ENCODE assay signal across 14 cellular contexts in the genomic region with DNA sequence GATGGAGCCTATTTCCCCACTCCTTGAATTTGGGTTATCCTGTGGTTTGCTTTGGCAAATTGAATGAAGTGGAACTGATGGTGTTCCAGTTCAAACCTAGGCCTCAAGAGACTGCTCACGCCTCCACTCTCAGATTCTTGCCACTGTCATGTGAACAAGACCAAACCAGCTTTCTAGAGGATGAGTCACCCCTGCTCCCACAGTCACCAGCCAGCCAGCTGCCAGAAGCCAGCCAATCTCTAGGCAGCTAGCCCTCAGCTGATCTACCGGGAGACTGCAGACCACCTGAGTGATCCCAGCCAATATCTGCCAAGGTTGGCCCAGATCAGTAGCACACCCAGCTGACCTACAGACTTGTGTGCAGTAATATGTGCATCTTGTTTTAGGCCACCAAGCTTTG.
DNase-seq lines count a peak whose midpoint lies in the region; ATAC-seq, FAIRE-seq and TF ChIP-seq lines count a peak whose summit lies in the region.
"Had no signal": no experiment of that assay in that cellular context is flagged by ENCODE, and none has a peak within 500 bp of the region (broad histone marks: within the 10 kb centered on the region; RNA-seq: fewer than 3 reads in every experiment).

No MANE protein-coding gene starts in this region.

- no peak overlapping the region for H3K4me3 Mint-ChIP-seq in H9
- H3K4me3 Mint-ChIP-seq: CD14-positive monocyte, neural crest cell had no signal

- H3K9me3 Mint-ChIP-seq in H9, result no peaks in the 10 kb centered on the region
- H3K9me3 Mint-ChIP-seq: neural crest cell had no signal

- intact Hi-C loops in head of caudate nucleus (cut with DNase I), result no loop called here
- intact Hi-C loops in pancreas (cut with DNase I), result no loop called here

- H3K36me3 Mint-ChIP-seq in H9 (ENCODE audit: insufficient read depth in 1 of 3, low read depth in 3 of 3), result no peaks in the 10 kb centered on the region
- H3K36me3 Mint-ChIP-seq: CD14-positive monocyte had no signal

- no peak overlapping the region for H3K9ac ChIP-seq in H9 (ENCODE audit: extremely low read depth, insufficient read length, low read length)

- no CpG with 5 or more reads among the region's 2 CpGs for WGBS in H9 (ENCODE audit: extremely low coverage, insufficient read length, low lambda C conversion rate)
- 90 to 94% methylated on average over 2 of the region's 2 CpGs for WGBS in pancreas, 2 donors

- H3K36me3 ChIP-seq in RWPE2 (ENCODE audit: low read depth) (no peaks in the 10 kb centered on the region), pancreas (no peaks in the 10 kb centered on the region)

- no peak overlapping the region for H3K4me2 ChIP-seq in H9 (ENCODE audit: insufficient read depth, insufficient read length, low read length)

- no peak overlapping the region for H3K56ac ChIP-seq in H9 (ENCODE audit: insufficient read length, low read depth, low read length)

- H3K14ac ChIP-seq in H9 (ENCODE audit: insufficient read depth, low read length), result peak overlapping the region; percentile 65; the same call in 1 of the 2 replicates

- no peak overlapping the region for H4K5ac ChIP-seq in H9 (ENCODE audit: insufficient read length, low read depth, low read length)

- no peak overlapping the region for H4K8ac ChIP-seq in H9 (replicated peaks; ENCODE audit: insufficient read length, low read depth, low read length)

- H3K27me3 ChIP-seq in H9 (ENCODE audit: insufficient read depth, low read length) (no peaks in the 10 kb centered on the region), RWPE2 (ENCODE audit: insufficient read depth, poor library complexity, severe bottlenecking) (no peaks in the 10 kb centered on the region), pancreas (no peaks in the 10 kb centered on the region)

- DNase-seq in Ammon's horn (ENCODE audit: low spot score) (peak; percentile 41), H9 (no peak), RWPE2 (ENCODE audit: low spot score) (no peak), head of caudate nucleus (peak in 29 of 42 donors; percentile 8 to 75 (median 42)), activated T-cell treated with anti-CD3 and anti-CD28 coated beads for 4 hours (no peak), NCI-H226 (no peak), pancreas (no peak)
- DNase-seq: activated CD4-positive, alpha-beta T cell treated with anti-CD3 and anti-CD28 coated beads, Interleukin-2, amount 50 U/mL, for 48 hours; kidney had no signal

- H3K27ac Mint-ChIP-seq in H9, result no peak overlapping the region
- H3K27ac Mint-ChIP-seq: CD14-positive monocyte had no signal

- H4K91ac ChIP-seq in H9 (ENCODE audit: insufficient read length, low read depth, low read length), result no peak overlapping the region

- no peak overlapping the region for H2AK5ac ChIP-seq in H9 (ENCODE audit: insufficient read length, low read length)

- no peaks in the 10 kb centered on the region for H4K20me1 ChIP-seq in H9 (ENCODE audit: control insufficient read depth, insufficient read depth, insufficient read length)

- no peak overlapping the region for H3K18ac ChIP-seq in H9 (ENCODE audit: insufficient read length, low read depth, low read length)

- H3K27ac ChIP-seq in H9 (ENCODE audit: insufficient read length, low read depth, low read length), result no peak overlapping the region
- no peak overlapping the region for H3K27ac ChIP-seq in RWPE2 (ENCODE audit: poor library complexity, severe bottlenecking)
- no peak overlapping the region for H3K27ac ChIP-seq in pancreas

- H2BK15ac ChIP-seq in H9 (ENCODE audit: low read depth, low read length), result no peak overlapping the region

- H2AFZ ChIP-seq in H9 (ENCODE audit: low read length), result no peak overlapping the region

- no peaks in the 10 kb centered on the region for H3K23me2 ChIP-seq in H9 (ENCODE audit: insufficient read length, low read depth, low read length, poor library complexity, severe bottlenecking)

- H3T11ph ChIP-seq in H9 (ENCODE audit: low read length), result no peak overlapping the region

- no peaks in the 10 kb centered on the region for H3K79me2 ChIP-seq in H9 (ENCODE audit: insufficient read depth, low read length)

- no peak overlapping the region for H2BK20ac ChIP-seq in H9 (ENCODE audit: low read depth, low read length, poor library complexity, severe bottlenecking)

- ATAC-seq in RWPE2 (ENCODE audit: low read depth), result peak; percentile 61; the same call in 2 of the 3 replicates
- ATAC-seq in HG03439 (IDR thresholded peaks at IDR 0.05; ENCODE audit: unreplicated experiment), result no peak
- ATAC-seq in pancreas, result no peak
- ATAC-seq: Right ventricle myocardium inferior had no signal

- no peaks in the 10 kb centered on the region for H3K27me3 Mint-ChIP-seq in H9 (ENCODE audit: low read depth)

- no peak overlapping the region for H3K23ac ChIP-seq in H9 (ENCODE audit: insufficient read length, low read depth, low read length)

- no peak for FAIRE-seq in pancreas (lab: Jason Lieb, UNC)
- FAIRE-seq: GM12891, kidney had no signal

- no peak for TF ChIP-seq CTCF in H9 (conservative IDR thresholded peaks at IDR 0.05)
- no peak for TF ChIP-seq CTCF in RWPE2 (IDR thresholded peaks at IDR 0.05; ENCODE audit: poor library complexity, severe bottlenecking)
- TF ChIP-seq CTCF in pancreas (IDR thresholded peaks at IDR 0.05), result no peak

- H2BK120ac ChIP-seq in H9 (ENCODE audit: low read depth, low read length, poor library complexity, severe bottlenecking), result no peak overlapping the region

- H3K9me3 ChIP-seq in H9 (ENCODE audit: control insufficient read depth, low read depth, low read length) (no peaks in the 10 kb centered on the region), RWPE2 (ENCODE audit: severe bottlenecking) (no peaks in the 10 kb centered on the region), pancreas (no peaks in the 10 kb centered on the region)

- no peak overlapping the region for H3K4ac ChIP-seq in H9 (ENCODE audit: low read depth, low read length)

- H2BK12ac ChIP-seq in H9 (ENCODE audit: insufficient read length, low read depth, low read length), result no peak overlapping the region

- no peak overlapping the region for H2BK5ac ChIP-seq in H9 (ENCODE audit: insufficient read length, low read length)

- H3K4me1 Mint-ChIP-seq in H9, result peaks cover 36 to 42% of the 10 kb centered on the region in 2 experiments
- H3K4me1 Mint-ChIP-seq: CD14-positive monocyte had no signal

- no peak overlapping the region for H3K4me3 ChIP-seq in RWPE2 (ENCODE audit: severe bottlenecking)
- no peak overlapping the region for H3K4me3 ChIP-seq in pancreas

- H3K79me1 ChIP-seq in H9 (ENCODE audit: insufficient read depth, low read depth, low read length, poor library complexity, severe bottlenecking), result no peaks in the 10 kb centered on the region

- H3K4me1 ChIP-seq in H9 (ENCODE audit: insufficient read depth, low read length) (peaks cover 2% of the 10 kb centered on the region), RWPE2 (ENCODE audit: insufficient read depth, poor library complexity, severe bottlenecking) (no peaks in the 10 kb centered on the region), pancreas (no peaks in the 10 kb centered on the region)

Comparison
In these comparisons a context has a peak if more than half of its experiments do, and no peak if none do; other contexts are left out.
1. DNase-seq: peak in Ammon's horn (single experiment) and head of caudate nucleus (29 of 42); none in H9 (single experiment), RWPE2 (single experiment), activated T-cell treated with anti-CD3 and anti-CD28 coated beads for 4 hours (single experiment), NCI-H226 (single experiment) and pancreas (0 of 6).